In genomic region chr12:25053021-25053271, GRCh38 we compare ENCODE assay signal across 9 cellular contexts.
DNase-seq lines count a peak whose midpoint lies in the region; ATAC-seq and TF ChIP-seq lines count a peak whose summit lies in the region.
"Had no signal": no experiment of that assay in that cellular context is flagged by ENCODE, and none has a peak within 500 bp of the region (broad histone marks: within the 10 kb centered on the region; RNA-seq: fewer than 3 reads in every experiment).

No MANE protein-coding gene starts in this region.

- H3K27ac ChIP-seq in heart right ventricle = peak overlapping the region in 9 of 10 donors; percentile 5 to 95 (median 35)
- peak overlapping the region; percentile 81 for H3K27ac ChIP-seq in upper lobe of right lung

- H3K4me3 Mint-ChIP-seq in activated T-helper 17 cell treated with anti-CD3 and anti-CD28 coated beads, Interleukin-2, amount 50 U/mL, for 72 hours = peak overlapping the region; percentile 94
- H3K4me3 Mint-ChIP-seq in memory B cell = peak overlapping the region; percentile 99

- H3K4me1 ChIP-seq in heart right ventricle = peaks cover 0 to 56% (median 0%) of the 10 kb centered on the region in 9 donors
- peaks cover 5% of the 10 kb centered on the region for H3K4me1 ChIP-seq in upper lobe of right lung

- intact Hi-C loops in heart right ventricle (cut with DNase I) (no loop called here), left cardiac atrium (cut with DNase I) (no loop called here), upper lobe of right lung (cut with DNase I) (no loop called here)

- H3K4me3 ChIP-seq in heart right ventricle = peak overlapping the region in 9 of 10 donors; percentile 14 to 64 (median 47)
- H3K4me3 ChIP-seq in upper lobe of right lung = peak overlapping the region; percentile 50

- H3K36me3 Mint-ChIP-seq in activated T-helper 17 cell treated with anti-CD3 and anti-CD28 coated beads, Interleukin-2, amount 50 U/mL, for 72 hours (ENCODE audit: low read depth) = peaks cover 9% of the 10 kb centered on the region
- H3K36me3 Mint-ChIP-seq in memory B cell = peaks cover 8% of the 10 kb centered on the region

- H3K9me3 Mint-ChIP-seq in activated T-helper 17 cell treated with anti-CD3 and anti-CD28 coated beads, Interleukin-2, amount 50 U/mL, for 72 hours = no peaks in the 10 kb centered on the region
- H3K9me3 Mint-ChIP-seq in memory B cell = no peaks in the 10 kb centered on the region

- H3K9me3 ChIP-seq in heart right ventricle = peaks cover 0 to 5% (median 0%) of the 10 kb centered on the region in 11 donors
- H3K9me3 ChIP-seq in upper lobe of right lung = no peaks in the 10 kb centered on the region

- H3K4me1 Mint-ChIP-seq in activated T-helper 17 cell treated with anti-CD3 and anti-CD28 coated beads, Interleukin-2, amount 50 U/mL, for 72 hours = peaks cover 38% of the 10 kb centered on the region
- peaks cover 41% of the 10 kb centered on the region for H3K4me1 Mint-ChIP-seq in memory B cell

- DNase-seq in heart right ventricle = no peak
- no peak for DNase-seq in left cardiac atrium
- no peak for DNase-seq in memory B cell (ENCODE audit: low spot score in 2 of 2)
- DNase-seq in upper lobe of right lung = no peak
- DNase-seq in GM03348 (ENCODE audit: low spot score) = no peak
- no peak for DNase-seq in GDM1 (lab: John Stamatoyannopoulos, UW)
- DNase-seq in NCI-H128 (lab: John Stamatoyannopoulos, UW; ENCODE audit: unreplicated experiment) = no peak
- DNase-seq: cortex of kidney had no signal

- ATAC-seq in heart right ventricle = no peak
- ATAC-seq in left cardiac atrium = no peak
- ATAC-seq in activated T-helper 17 cell treated with anti-CD3 and anti-CD28 coated beads, Interleukin-2, amount 50 U/mL, for 72 hours (replicated peaks) = no peak
- peak; percentile 6 for ATAC-seq in memory B cell (ENCODE audit: low read depth)
- no peak for ATAC-seq in upper lobe of right lung

- peak overlapping the region; percentile 97 for H3K27ac Mint-ChIP-seq in activated T-helper 17 cell treated with anti-CD3 and anti-CD28 coated beads, Interleukin-2, amount 50 U/mL, for 72 hours
- peak overlapping the region; percentile 99 for H3K27ac Mint-ChIP-seq in memory B cell

- H3K27me3 Mint-ChIP-seq in activated T-helper 17 cell treated with anti-CD3 and anti-CD28 coated beads, Interleukin-2, amount 50 U/mL, for 72 hours = no peaks in the 10 kb centered on the region
- no peaks in the 10 kb centered on the region for H3K27me3 Mint-ChIP-seq in memory B cell

- H3K36me3 ChIP-seq in heart right ventricle (no peaks in the 10 kb centered on the region), upper lobe of right lung (no peaks in the 10 kb centered on the region)

- TF ChIP-seq CTCF in heart right ventricle (IDR thresholded peaks at IDR 0.05) (no peak), upper lobe of right lung (IDR thresholded peaks at IDR 0.05) (no peak)

- H3K27me3 ChIP-seq in heart right ventricle = no peaks in the 10 kb centered on the region
- H3K27me3 ChIP-seq in upper lobe of right lung = no peaks in the 10 kb centered on the region
